ENCODE assay signal across 9 cellular contexts in the genomic region with DNA sequence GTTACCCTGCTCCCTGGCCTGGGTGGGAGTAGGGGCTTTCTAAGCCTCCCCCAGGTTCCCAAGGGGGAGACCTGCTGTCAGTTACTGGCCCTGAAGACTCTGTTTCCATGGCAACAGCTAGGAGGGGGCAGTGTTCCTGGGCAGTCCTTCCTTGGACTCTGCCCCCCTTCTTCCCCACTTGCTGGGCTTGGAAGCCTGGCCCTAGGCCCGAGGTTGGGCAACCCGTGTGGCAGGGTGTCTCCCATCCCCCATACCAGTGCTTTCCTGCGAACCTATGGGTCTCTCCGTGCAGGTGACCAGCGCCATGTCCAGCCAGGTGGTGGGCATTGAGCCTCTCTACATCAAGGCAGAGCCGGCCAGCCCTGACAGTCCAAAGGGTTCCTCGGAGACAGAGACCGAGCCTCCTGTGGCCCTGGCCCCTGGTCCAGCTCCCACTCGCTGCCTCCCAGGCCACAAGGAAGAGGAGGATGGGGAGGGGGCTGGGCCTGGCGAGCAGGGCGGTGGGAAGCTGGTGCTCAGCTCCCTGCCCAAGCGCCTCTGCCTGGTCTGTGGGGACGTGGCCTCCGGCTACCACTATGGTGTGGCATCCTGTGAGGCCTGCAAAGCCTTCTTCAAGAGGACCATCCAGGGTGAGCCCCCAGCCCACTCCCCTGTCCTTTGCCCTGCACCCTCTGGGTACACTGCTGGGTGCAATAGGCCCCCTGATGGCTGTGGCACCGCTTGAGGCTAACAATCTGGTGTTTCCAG. TPM values are rescaled to one million over a fixed set of nuclear protein-coding genes. Genes with fewer than 3 reads are reported as not detected.
DNase-seq lines count a peak whose midpoint lies in the region; TF ChIP-seq lines count a peak whose summit lies in the region.
"Had no signal": no experiment of that assay in that cellular context is flagged by ENCODE, and none has a peak within 500 bp of the region (broad histone marks: within the 10 kb centered on the region; RNA-seq: fewer than 3 reads in every experiment).

No MANE protein-coding gene starts in this region.

- DNase-seq in RKO (ENCODE audit: low spot score) (peak; percentile 57), fibroblast of the aortic adventitia (ENCODE audit: low read depth) (no peak), trophoblast cell (no peak), NK-92 (lab: John Stamatoyannopoulos, UW; ENCODE audit: unreplicated experiment) (no peak), A172 (ENCODE audit: low spot score) (no peak), testis (no peak), posterior vena cava (ENCODE audit: low spot score) (no peak)

- H2AK5ac ChIP-seq in trophoblast cell (ENCODE audit: low read length): no peak overlapping the region

- peaks cover 10% of the 10 kb centered on the region for H3K79me2 ChIP-seq in trophoblast cell (ENCODE audit: control insufficient read depth, insufficient read depth, low read length, poor library complexity)

- H3K9ac ChIP-seq in ES-I3 (ENCODE audit: low read depth, low read length): peak overlapping the region; percentile 68; the same call in 1 of the 2 replicates
- H3K9ac ChIP-seq in trophoblast cell (ENCODE audit: low read length): peak overlapping the region; percentile 7

- H3K36me3 ChIP-seq in ES-I3 (ENCODE audit: insufficient read depth, low read length): no peaks in the 10 kb centered on the region
- H3K36me3 ChIP-seq in trophoblast cell (ENCODE audit: control insufficient read depth in 1 of 2, insufficient read depth in 2 of 2, low read length in 2 of 2): peaks cover 2 to 8% of the 10 kb centered on the region in 2 experiments
- no peaks in the 10 kb centered on the region for H3K36me3 ChIP-seq in testis (ENCODE audit: low read depth, missing control alignments)

- no CpG with 5 or more reads among the region's 15 CpGs for WGBS in trophoblast cell (ENCODE audit: extremely low coverage, insufficient coverage, insufficient read length)
- 68 to 78% methylated on average over 8 to 15 of the region's 15 CpGs for WGBS in testis, 2 donors

- H3K27me3 ChIP-seq in trophoblast cell (ENCODE audit: insufficient read depth, low read length) (no peaks in the 10 kb centered on the region), testis (no peaks in the 10 kb centered on the region)

- H3K4ac ChIP-seq in trophoblast cell (ENCODE audit: low read depth, low read length): peak overlapping the region; percentile 81

- H3K14ac ChIP-seq in trophoblast cell (ENCODE audit: low read length): no peak overlapping the region

- H3K4me1 ChIP-seq in ES-I3 (ENCODE audit: insufficient read depth, low read length): peaks cover 5% of the 10 kb centered on the region; the same call in 1 of the 2 replicates
- H3K4me1 ChIP-seq in trophoblast cell (ENCODE audit: control insufficient read depth in 1 of 2, insufficient read depth in 2 of 2, low read length in 2 of 2): peaks cover 15 to 18% of the 10 kb centered on the region in 2 experiments
- peaks cover 9% of the 10 kb centered on the region for H3K4me1 ChIP-seq in testis

- H2BK5ac ChIP-seq in trophoblast cell (ENCODE audit: low read depth, low read length, poor library complexity): no peak overlapping the region

- H3K9me3 ChIP-seq in ES-I3 (ENCODE audit: control insufficient read depth, insufficient read depth, low read length): no peaks in the 10 kb centered on the region
- H3K9me3 ChIP-seq in trophoblast cell (ENCODE audit: insufficient read depth, low read depth, low read length): peaks cover 2% of the 10 kb centered on the region
- no peaks in the 10 kb centered on the region for H3K9me3 ChIP-seq in testis

- H3K18ac ChIP-seq in trophoblast cell (ENCODE audit: low read length): no peak overlapping the region

- no peak overlapping the region for H2AFZ ChIP-seq in trophoblast cell (ENCODE audit: insufficient read depth, low read length, poor library complexity)

- H2BK120ac ChIP-seq in trophoblast cell (ENCODE audit: insufficient read depth, low read length, poor library complexity): no peak overlapping the region

- H3K4me2 ChIP-seq in trophoblast cell (ENCODE audit: low read length): peak overlapping the region; percentile 73

- H3K27ac ChIP-seq in trophoblast cell (ENCODE audit: low read depth, low read length): no peak overlapping the region
- H3K27ac ChIP-seq in testis: no peak overlapping the region

- peak overlapping the region; percentile 66 for H4K12ac ChIP-seq in trophoblast cell (ENCODE audit: low read depth, low read length)

- no peak for TF ChIP-seq POLR2A in testis (IDR thresholded peaks at IDR 0.05)

- intact Hi-C loops in testis (cut with DNase I; ENCODE audit: low total_unique reads): no loop called here
- intact Hi-C loops in posterior vena cava (cut with DNase I): loop anchor here in 1 of 2 donors (10.0 kb wide), 1 partner anchor 62 kb away; a partner anchor contains a TSS

- H2BK12ac ChIP-seq in trophoblast cell (ENCODE audit: low read length): no peak overlapping the region

- H3K4me3 ChIP-seq in fibroblast of the aortic adventitia (ENCODE audit: low read depth, low read length) (peak overlapping the region; percentile 74), trophoblast cell (ENCODE audit: low read depth, low read length) (peak overlapping the region; percentile 4), testis (no peak overlapping the region)

- H4K91ac ChIP-seq in trophoblast cell (ENCODE audit: low read depth, low read length): no peak overlapping the region

- TF ChIP-seq CTCF in fibroblast of the aortic adventitia (IDR thresholded peaks at IDR 0.05; ENCODE audit: insufficient read depth, low read length): no peak
- no peak for TF ChIP-seq CTCF in testis (IDR thresholded peaks at IDR 0.05)

- peaks cover 15% of the 10 kb centered on the region for H3K79me1 ChIP-seq in trophoblast cell (ENCODE audit: low read length)

- H3K23ac ChIP-seq in trophoblast cell (ENCODE audit: low read length): peak overlapping the region; percentile 74

- peak overlapping the region; percentile 85 for H4K8ac ChIP-seq in trophoblast cell (ENCODE audit: low read depth, low read length)

RNA-seq across cellular contexts. Expression of a gene that starts 1.7 kb away (rescaled TPM):
- total RNA-seq in fibroblast of the aortic adventitia (ENCODE audit: low replicate concordance) (21.6 and 45.2 TPM in 2 replicates), testis (10 to 100 TPM; 19.3 to 22.0 TPM), posterior vena cava (10 to 100 TPM; 33.5 to 41.2 TPM)
- 20.9 and 21.0 TPM in 2 replicates for polyA plus RNA-seq in trophoblast cell (2013)
- 30.4 and 46.6 TPM in 2 replicates for total RNA-seq in A172 (2014; rRNA removed; shearing (Covaris generic))
- 13.7 TPM for polyA plus RNA-seq in testis (ENCODE audit: insufficient read depth, low read depth, low replicate concordance)

RNA-seq across cellular contexts. Expression of a gene that starts 6.9 kb away (rescaled TPM):
- total RNA-seq in fibroblast of the aortic adventitia (ENCODE audit: low replicate concordance) (not detected in 2 replicates), testis (100 to 1,000 TPM; 278 to 484 TPM), posterior vena cava (1 to 10 TPM in 1 of 2 donors, not detected in 1; 1.4 TPM)
- 1.0 and 1.2 TPM in 2 replicates for polyA plus RNA-seq in trophoblast cell (2013)
- not detected in 2 replicates for total RNA-seq in A172 (2014; rRNA removed; shearing (Covaris generic))
- 1,116 TPM for polyA plus RNA-seq in testis (ENCODE audit: insufficient read depth, low read depth, low replicate concordance)
- total RNA-seq: glomerular endothelial cell had no signal

RNA-seq across cellular contexts. Expression of a gene that starts 10.3 kb away (rescaled TPM):
- total RNA-seq in fibroblast of the aortic adventitia (ENCODE audit: low replicate concordance) (177 and 274 TPM in 2 replicates), testis (100 to 1,000 TPM; 303 to 340 TPM), posterior vena cava (100 to 1,000 TPM; 107 to 119 TPM)
- 311 and 320 TPM in 2 replicates for polyA plus RNA-seq in trophoblast cell (2013)
- total RNA-seq in A172 (2014; rRNA removed; shearing (Covaris generic)): 454 and 683 TPM in 2 replicates
- polyA plus RNA-seq in testis (ENCODE audit: insufficient read depth, low read depth, low replicate concordance): 275 TPM

RNA-seq across cellular contexts. Expression of a gene that starts 10.9 kb away (rescaled TPM):
- total RNA-seq in fibroblast of the aortic adventitia (ENCODE audit: low replicate concordance) (257 and 510 TPM in 2 replicates), testis (100 to 1,000 TPM; 189 to 271 TPM), posterior vena cava (10 to 100 TPM; 82.7 to 98.6 TPM)
- 161 and 166 TPM in 2 replicates for polyA plus RNA-seq in trophoblast cell (2013)
- total RNA-seq in A172 (2014; rRNA removed; shearing (Covaris generic)): 300 and 344 TPM in 2 replicates
- 287 TPM for polyA plus RNA-seq in testis (ENCODE audit: insufficient read depth, low read depth, low replicate concordance)

RNA-seq across cellular contexts. Expression of a gene that starts 15.9 kb away (rescaled TPM):
- total RNA-seq in fibroblast of the aortic adventitia (ENCODE audit: low replicate concordance) (not detected in 2 replicates), testis (under 1 TPM in 1 of 2 donors, not detected in 1; 0.24 TPM), posterior vena cava (not detected)
- 0.05 and 0.08 TPM in 2 replicates for polyA plus RNA-seq in trophoblast cell (2013)
- total RNA-seq in A172 (2014; rRNA removed; shearing (Covaris generic)): 0.07 TPM in 1 of 2 replicates, not detected in the other
- not detected for polyA plus RNA-seq in testis (ENCODE audit: insufficient read depth, low read depth, low replicate concordance)
- total RNA-seq: glomerular endothelial cell had no signal

Comparison
In these comparisons a context has a peak if more than half of its experiments do, and no peak if none do; other contexts are left out.
1. H3K4me3 ChIP-seq: peak in fibroblast of the aortic adventitia (single experiment) and trophoblast cell (single experiment); none in testis (0 of 2).
2. RNA of a gene that starts 6.9 kb away (total RNA-seq): 278 to 484 TPM in testis; 1.4 TPM in posterior vena cava, not detected in fibroblast of the aortic adventitia and not detected in A172; every median in the first group is over 100 times any median in the second.